22 cellular contexts compared by ENCODE assay signal in genomic region chr7:154416714-154417113, GRCh38.
"Had no signal": no experiment of that assay in that cellular context is flagged by ENCODE, and none has a peak within 500 bp of the region (broad histone marks: within the 10 kb centered on the region; RNA-seq: fewer than 3 reads in every experiment).

No MANE protein-coding gene starts in this region.

- ATAC-seq: Panc1, PC-3, T-cell had no signal

- DNase-seq: KBM-7, MV-4-11, NCI-H1048, NCI-H1105, NCI-H1417, NCI-H1436 treated with DMSO at 0.1 percent for 48 hours, NCI-H1694, NCI-H1930, NCI-H2081, NCI-H2227 treated with DMSO at 0.1 percent for 48 hours, NCI-H524, NCI-H526 treated with DMSO at 0.1 percent for 48 hours, NCI-H748 treated with DMSO at 0.1 percent for 48 hours, PC-3, SHP77, SK-N-SH, SW 1271, T-cell had no signal

- H3K27ac Mint-ChIP-seq: T-cell had no signal

- H3K36me3 Mint-ChIP-seq: T-cell had no signal

- H3K27me3 Mint-ChIP-seq: T-cell had no signal

- H3K4me3 Mint-ChIP-seq: T-cell had no signal

- H3K9ac ChIP-seq: SK-N-SH had no signal

- H3K27ac ChIP-seq: HL-60, RWPE1 had no signal

- H3K4me2 ChIP-seq: SK-N-SH had no signal

- H3K4me1 Mint-ChIP-seq: T-cell had no signal

- FAIRE-seq: HTR-8/SVneo had no signal
